Comparison of ENCODE assay signal across 16 cellular contexts in the genomic region with DNA sequence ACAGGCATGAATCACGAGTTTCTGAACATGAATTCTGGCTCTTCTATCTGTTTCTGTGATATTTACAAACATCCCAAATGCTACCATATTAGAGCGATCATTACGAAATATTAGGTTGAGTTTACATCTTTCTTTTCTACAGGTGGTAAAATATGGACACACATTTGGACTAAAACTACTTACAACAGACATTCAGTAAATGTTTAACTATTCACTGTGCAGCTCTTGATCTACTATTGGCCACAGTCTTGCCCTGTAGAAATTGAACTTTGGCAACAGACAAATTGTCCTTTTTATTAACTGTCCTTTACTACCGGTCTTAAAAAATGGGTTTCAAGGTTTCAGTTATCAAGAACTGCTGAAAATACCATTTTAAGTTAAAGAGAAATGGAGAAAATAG. TPM values are rescaled to one million over a fixed set of nuclear protein-coding genes. Genes with fewer than 3 reads are reported as not detected.
DNase-seq lines count a peak whose midpoint lies in the region; ATAC-seq, FAIRE-seq and TF ChIP-seq lines count a peak whose summit lies in the region.
"Had no signal": no experiment of that assay in that cellular context is flagged by ENCODE, and none has a peak within 500 bp of the region (broad histone marks: within the 10 kb centered on the region; RNA-seq: fewer than 3 reads in every experiment).

No MANE protein-coding gene starts in this region.

- H3K4me3 Mint-ChIP-seq in natural killer cell (no peak overlapping the region), mesothelial cell of epicardium (no peak overlapping the region)
- no peak overlapping the region for H3K4me3 Mint-ChIP-seq in natural killer cell treated with Interleukin-12 subunit alpha and Interleukin-12 subunit beta and Interleukin-15 and Interleukin-18, amount 100 ng/mL, for 72 hours
- H3K4me3 Mint-ChIP-seq: CD4-positive, CD25-positive, alpha-beta regulatory T cell; H9 had no signal

- peaks cover 0 to 3% of the 10 kb centered on the region in 2 donors for H3K4me1 ChIP-seq in kidney (ENCODE audit: control insufficient read depth in 1 of 2, insufficient read depth in 1 of 2, low read depth in 1 of 2, low read length in 2 of 2)
- H3K4me1 ChIP-seq in right lobe of liver: peaks cover 0 to 5% (median 0%) of the 10 kb centered on the region in 4 donors

- no peak for ATAC-seq in natural killer cell
- ATAC-seq in natural killer cell treated with Interleukin-12 subunit alpha and Interleukin-12 subunit beta and Interleukin-15 and Interleukin-18, amount 100 ng/mL, for 72 hours: no peak
- ATAC-seq in right lobe of liver: peak; percentile 75 to 90 (median 79)

- H3K27me3 ChIP-seq in right lobe of liver: no peaks in the 10 kb centered on the region
- H3K27me3 ChIP-seq: BLaER1 treated with 17β-estradiol and CSF1 and Interleukin-3, amounts not matched to agents 10 nM and 100 nM had no signal

- H3K4me1 Mint-ChIP-seq in natural killer cell (peaks cover 0 to 6% of the 10 kb centered on the region in 2 donors), mesothelial cell of epicardium (no peaks in the 10 kb centered on the region)
- H3K4me1 Mint-ChIP-seq in natural killer cell treated with Interleukin-12 subunit alpha and Interleukin-12 subunit beta and Interleukin-15 and Interleukin-18, amount 100 ng/mL, for 72 hours (ENCODE audit: low read depth in 2 of 2): peaks cover 0 to 4% of the 10 kb centered on the region in 2 donors

- H3K9me3 ChIP-seq in kidney (ENCODE audit: control insufficient read depth in 1 of 2, low read length in 2 of 2): no peaks in the 10 kb centered on the region
- no peaks in the 10 kb centered on the region for H3K9me3 ChIP-seq in right lobe of liver
- H3K9me3 ChIP-seq: BLaER1 treated with 17β-estradiol and CSF1 and Interleukin-3, amounts not matched to agents 10 nM and 100 nM had no signal

- H3K4me3 ChIP-seq in kidney (ENCODE audit: low read length in 2 of 2) (peak overlapping the region in 1 of 2 donors; percentile 4), right lobe of liver (no peak overlapping the region)
- H3K4me3 ChIP-seq: BLaER1 treated with 17β-estradiol and CSF1 and Interleukin-3, amounts not matched to agents 10 nM and 100 nM had no signal

- intact Hi-C loops in natural killer cell (cut with micrococcal nuclease): no loop called here
- intact Hi-C loops in kidney (cut with DNase I): no loop called here
- intact Hi-C loops in right lobe of liver (cut with DNase I): no loop called here

- no peak overlapping the region for H3K9ac ChIP-seq in kidney (ENCODE audit: low read length in 2 of 2)
- H3K9ac ChIP-seq: BLaER1 treated with 17β-estradiol and CSF1 and Interleukin-3, amounts not matched to agents 10 nM and 100 nM had no signal

- no peak for TF ChIP-seq POLR2A in right lobe of liver (IDR thresholded peaks at IDR 0.05)

- H3K27ac Mint-ChIP-seq in natural killer cell: no peak overlapping the region
- H3K27ac Mint-ChIP-seq in natural killer cell treated with Interleukin-12 subunit alpha and Interleukin-12 subunit beta and Interleukin-15 and Interleukin-18, amount 100 ng/mL, for 72 hours: no peak overlapping the region
- no peak overlapping the region for H3K27ac Mint-ChIP-seq in mesothelial cell of epicardium
- H3K27ac Mint-ChIP-seq: CD4-positive, CD25-positive, alpha-beta regulatory T cell; H9 had no signal

- peak; percentile 49 for FAIRE-seq in kidney (lab: Jason Lieb, UNC)
- FAIRE-seq: GM19239 had no signal

- H3K36me3 Mint-ChIP-seq in natural killer cell (no peaks in the 10 kb centered on the region), mesothelial cell of epicardium (no peaks in the 10 kb centered on the region)
- H3K36me3 Mint-ChIP-seq in natural killer cell treated with Interleukin-12 subunit alpha and Interleukin-12 subunit beta and Interleukin-15 and Interleukin-18, amount 100 ng/mL, for 72 hours: no peaks in the 10 kb centered on the region
- H3K36me3 Mint-ChIP-seq: CD4-positive, CD25-positive, alpha-beta regulatory T cell had no signal

- no peak overlapping the region for H3K27ac ChIP-seq in kidney (ENCODE audit: low read depth in 2 of 2, low read length in 2 of 2)
- no peak overlapping the region for H3K27ac ChIP-seq in right lobe of liver
- H3K27ac ChIP-seq: BLaER1 treated with 17β-estradiol and CSF1 and Interleukin-3, amounts not matched to agents 10 nM and 100 nM had no signal

- 30% methylated on average over 4 of the region's 4 CpGs for WGBS in right lobe of liver (ENCODE audit: insufficient coverage, low coverage, low lambda C conversion rate, missing lambda C conversion rate)

- H3K36me3 ChIP-seq in kidney (ENCODE audit: control insufficient read depth in 1 of 2, insufficient read depth in 2 of 2, low read length in 2 of 2) (no peaks in the 10 kb centered on the region), right lobe of liver (no peaks in the 10 kb centered on the region)
- H3K36me3 ChIP-seq: BLaER1 treated with 17β-estradiol and CSF1 and Interleukin-3, amounts not matched to agents 10 nM and 100 nM had no signal

- H3K27me3 Mint-ChIP-seq in natural killer cell (ENCODE audit: low read depth in 2 of 2) (peaks cover 0 to 13% of the 10 kb centered on the region in 2 donors), mesothelial cell of epicardium (ENCODE audit: low read depth) (peaks cover 4% of the 10 kb centered on the region)
- H3K27me3 Mint-ChIP-seq in natural killer cell treated with Interleukin-12 subunit alpha and Interleukin-12 subunit beta and Interleukin-15 and Interleukin-18, amount 100 ng/mL, for 72 hours: peaks cover 10 to 17% of the 10 kb centered on the region in 2 donors

- TF ChIP-seq CTCF in natural killer cell (IDR thresholded peaks at IDR 0.05): peak; percentile 8
- no peak for TF ChIP-seq CTCF in kidney (IDR thresholded peaks at IDR 0.05; ENCODE audit: borderline replicate concordance, extremely low read depth, insufficient read depth)
- TF ChIP-seq CTCF in right lobe of liver (IDR thresholded peaks at IDR 0.05): no peak
- no peak for TF ChIP-seq CTCF in mesothelial cell of epicardium (IDR thresholded peaks at IDR 0.05; ENCODE audit: unreplicated experiment)

- DNase-seq in natural killer cell (no peak), kidney (no peak), right lobe of liver (no peak), mesothelial cell of epicardium (ENCODE audit: low spot score in 2 of 2, unreplicated experiment in 2 of 2) (no peak), GF-D8 (lab: John Stamatoyannopoulos, UW) (no peak), NCI-H446 treated with DMSO at 0.1 percent for 48 hours (lab: John Stamatoyannopoulos, UW) (no peak)
- DNase-seq in natural killer cell treated with Interleukin-12 subunit alpha and Interleukin-12 subunit beta and Interleukin-15 and Interleukin-18, amount 100 ng/mL, for 72 hours (ENCODE audit: low spot score): no peak
- DNase-seq: 8988T; ACHN; CD4-positive, CD25-positive, alpha-beta regulatory T cell; DND-41; GDM1; GOT3; H9 had no signal

- H3K9me3 Mint-ChIP-seq in natural killer cell: no peaks in the 10 kb centered on the region
- no peaks in the 10 kb centered on the region for H3K9me3 Mint-ChIP-seq in natural killer cell treated with Interleukin-12 subunit alpha and Interleukin-12 subunit beta and Interleukin-15 and Interleukin-18, amount 100 ng/mL, for 72 hours
- no peaks in the 10 kb centered on the region for H3K9me3 Mint-ChIP-seq in mesothelial cell of epicardium
- H3K9me3 Mint-ChIP-seq: CD4-positive, CD25-positive, alpha-beta regulatory T cell; H9 had no signal

RNA-seq across cellular contexts. Expression of a gene that starts 26.5 kb away (rescaled TPM):
- 10 to 100 TPM; 17.6 to 24.7 (median 21.6) TPM for total RNA-seq in natural killer cell
- total RNA-seq in natural killer cell treated with Interleukin-12 subunit alpha and Interleukin-12 subunit beta and Interleukin-15 and Interleukin-18, amount 100 ng/mL, for 72 hours: 10 to 100 TPM; 23.6 to 30.8 TPM
- 15.8 TPM for total RNA-seq in kidney
- 19.2 TPM for polyA plus RNA-seq in kidney (ENCODE audit: insufficient read depth, low read depth, low replicate concordance)
- 10 to 100 TPM in 3 of 6 experiments, 1 to 10 TPM in 3; 6.1 to 16.8 (median 9.7) TPM for total RNA-seq in right lobe of liver
- total RNA-seq in mesothelial cell of epicardium: 14.8 to 17.0 TPM (median 16.5 TPM) in 3 replicates

RNA-seq across cellular contexts. Expression of a gene that starts 46.1 kb away (rescaled TPM):
- total RNA-seq in natural killer cell (10 to 100 TPM in 1 of 3 donors, 1 to 10 TPM in 2; 5.9 to 11.2 (median 9.6) TPM), kidney (4.5 TPM), right lobe of liver (1 to 10 TPM in 5 of 6 experiments, under 1 TPM in 1; 0.97 to 3.0 (median 2.5) TPM), mesothelial cell of epicardium (16.6 to 17.7 TPM (median 17.1 TPM) in 3 replicates)
- total RNA-seq in natural killer cell treated with Interleukin-12 subunit alpha and Interleukin-12 subunit beta and Interleukin-15 and Interleukin-18, amount 100 ng/mL, for 72 hours: 10 to 100 TPM; 26.3 to 33.9 TPM
- polyA plus RNA-seq in kidney (ENCODE audit: insufficient read depth, low read depth, low replicate concordance): 1.8 TPM

Comparison
In these comparisons a context has a peak if more than half of its experiments do, and no peak if none do; other contexts are left out.
1. ATAC-seq: peak in right lobe of liver (4 of 4); none in natural killer cell (0 of 3) and natural killer cell treated with Interleukin-12 subunit alpha and Interleukin-12 subunit beta and Interleukin-15 and Interleukin-18, amount 100 ng/mL, for 72 hours (0 of 2).